Comparison of ENCODE assay signal across 8 cellular contexts in the genomic region with DNA sequence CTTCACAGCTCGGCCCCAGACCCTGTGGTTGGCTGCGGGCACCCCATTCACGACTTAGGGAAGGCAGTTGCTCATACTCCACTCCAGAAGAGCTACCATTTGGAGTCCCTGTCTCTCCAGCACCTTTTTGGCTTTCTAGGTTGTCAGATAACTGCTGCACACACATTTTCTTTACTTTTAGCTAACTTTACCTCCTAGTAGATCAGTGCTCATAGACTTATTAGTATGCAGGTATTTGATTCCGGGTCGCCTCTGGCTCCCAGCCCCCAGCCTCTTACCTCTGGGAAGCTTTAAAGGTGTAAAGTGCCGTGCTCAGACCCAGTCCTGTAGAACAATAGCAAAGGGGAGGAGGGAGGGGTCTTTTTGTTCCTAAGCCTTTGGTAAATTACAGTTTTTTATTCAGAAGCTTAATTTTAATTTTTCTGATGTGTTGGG.
DNase-seq lines count a peak whose midpoint lies in the region; ATAC-seq and TF ChIP-seq lines count a peak whose summit lies in the region.

No MANE protein-coding gene starts in this region.

- peak overlapping the region; percentile 95 for H3K27ac ChIP-seq in PC-9
- H3K27ac ChIP-seq in esophagus muscularis mucosa (replicated peaks in 1 of 4): peak overlapping the region; percentile 83 to 92 (median 85)
- H3K27ac ChIP-seq in parathyroid adenoma: peak overlapping the region; percentile 87

- POLR2A ChIA-PET in PC-9 (lab: Charles Lee; ENCODE audit: unreplicated experiment): interaction anchor here (0.5 to 1.0 kb wide), 5 partner anchors 20 to 664 kb away, joined by 3 to 7 read pairs (median 4); no protein-coding TSS in a partner anchor

- H3F3A ChIP-seq in PC-9 (ENCODE audit: insufficient read depth, low read depth): peaks cover 50% of the 10 kb centered on the region

- no peak for TF ChIP-seq POLR2A in esophagus muscularis mucosa (IDR thresholded peaks at IDR 0.05; ENCODE audit: low read depth)

- no TSS peak for BruUV-seq in PC-9 (replicated peaks; lab: Mats Ljungman, UMichigan)

- 32% methylated on average over 3 of the region's 6 CpGs for WGBS in esophagus muscularis mucosa

- H3K79me2 ChIP-seq in PC-9 (ENCODE audit: low read depth): peaks cover 73% of the 10 kb centered on the region
- peaks cover 30% of the 10 kb centered on the region for H3K79me2 ChIP-seq in parathyroid adenoma

- CTCF ChIA-PET in PC-9 (lab: Charles Lee): interaction anchor here (0.5 to 0.9 kb wide), 2 partner anchors 35 to 72 kb away, joined by 3 read pairs; no protein-coding TSS in a partner anchor

- H3K9ac ChIP-seq in parathyroid adenoma: peak overlapping the region; percentile 65

- intact Hi-C loops in PC-9 (cut with micrococcal nuclease; ENCODE audit: unreplicated experiment): loop anchor here (1.0 kb wide), 2 partner anchors 35 to 40 kb away; no protein-coding TSS in a partner anchor
- intact Hi-C loops in esophagus muscularis mucosa (cut with DNase I): no loop called here

- H3K4me1 ChIP-seq in PC-9 (replicated peaks; ENCODE audit: insufficient read depth) (peaks cover 49% of the 10 kb centered on the region), esophagus muscularis mucosa (peaks cover 74 to 96% (median 91%) of the 10 kb centered on the region in 4 donors), parathyroid adenoma (peaks cover 22% of the 10 kb centered on the region)

- TF ChIP-seq CTCF in PC-9 (conservative IDR thresholded peaks at IDR 0.05) (no peak), esophagus muscularis mucosa (IDR thresholded peaks at IDR 0.05) (no peak), parathyroid adenoma (IDR thresholded peaks at IDR 0.05) (no peak)

- H3K4me3 ChIP-seq in PC-9: peak overlapping the region; percentile 90
- peak overlapping the region; percentile 54 to 62 (median 57) for H3K4me3 ChIP-seq in esophagus muscularis mucosa
- H3K4me3 ChIP-seq in parathyroid adenoma (ENCODE audit: low read depth, low read length): peak overlapping the region; percentile 96

- H3K4me2 ChIP-seq in PC-9 (peak overlapping the region; percentile 91), parathyroid adenoma (ENCODE audit: low read length) (peak overlapping the region; percentile 83)

- no peaks in the 10 kb centered on the region for H3K9me3 ChIP-seq in PC-9 (ENCODE audit: insufficient read depth, low read depth)
- no peaks in the 10 kb centered on the region for H3K9me3 ChIP-seq in esophagus muscularis mucosa
- no peaks in the 10 kb centered on the region for H3K9me3 ChIP-seq in parathyroid adenoma (ENCODE audit: control insufficient read depth, low read length)

- H3K27me3 ChIP-seq in PC-9 (ENCODE audit: insufficient read depth, low read depth): no peaks in the 10 kb centered on the region
- no peaks in the 10 kb centered on the region for H3K27me3 ChIP-seq in esophagus muscularis mucosa
- no peaks in the 10 kb centered on the region for H3K27me3 ChIP-seq in parathyroid adenoma (ENCODE audit: control insufficient read depth, insufficient read depth, low read length)

- H3K36me3 ChIP-seq in PC-9 (ENCODE audit: low read depth) (no peaks in the 10 kb centered on the region), esophagus muscularis mucosa (no peaks in the 10 kb centered on the region), parathyroid adenoma (ENCODE audit: control insufficient read depth, insufficient read depth, low read length) (no peaks in the 10 kb centered on the region)

- no peak for ATAC-seq in HG03378 (IDR thresholded peaks at IDR 0.05; ENCODE audit: unreplicated experiment)

- H3K9me2 ChIP-seq in PC-9 (ENCODE audit: insufficient read depth): no peaks in the 10 kb centered on the region

- H4K20me1 ChIP-seq in PC-9 (ENCODE audit: insufficient read depth): no peaks in the 10 kb centered on the region

- no peak for TF ChIP-seq EP300 in esophagus muscularis mucosa (IDR thresholded peaks at IDR 0.05)

- peak overlapping the region; percentile 80 for H2AFZ ChIP-seq in PC-9
- peak overlapping the region; percentile 88 for H2AFZ ChIP-seq in parathyroid adenoma

- DNase-seq in DMS 273 (lab: John Stamatoyannopoulos, UW; ENCODE audit: unreplicated experiment) (peak; percentile 59), DMS 273 treated with DMSO at 0.1 percent for 48 hours (lab: John Stamatoyannopoulos, UW) (no peak), PC-9 (no peak), esophagus muscularis mucosa (ENCODE audit: extremely low spot score) (no peak), anterior cingulate cortex (lab: John Stamatoyannopoulos, UW) (no peak), HCEC 1CT (no peak)
